5 cellular contexts compared by ENCODE assay signal in the genomic region with DNA sequence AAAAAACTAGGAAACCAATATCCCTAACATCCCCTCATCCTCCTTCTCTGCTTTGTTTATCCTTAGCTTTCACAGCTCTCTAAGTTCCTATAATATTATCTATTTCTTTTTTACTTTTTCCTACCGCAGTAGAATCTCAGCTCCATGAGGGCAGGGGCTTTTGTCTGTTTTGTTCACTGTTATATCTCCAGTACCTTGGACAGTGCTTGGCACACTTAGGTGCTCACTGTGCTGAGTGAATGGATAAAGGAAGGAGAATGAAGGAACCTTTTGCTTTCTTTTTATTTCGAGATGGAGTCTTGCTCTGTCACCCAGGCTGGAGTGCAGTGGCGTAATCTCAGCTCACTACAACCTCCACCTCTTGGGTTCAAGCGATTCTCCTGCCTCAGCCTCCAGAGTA.
A peak's percentile ranks its signal among the peaks of the same experiment; 100 is the strongest.
TF ChIP-seq lines count a peak whose summit lies in the region.

No MANE protein-coding gene starts in this region.

TF ChIP-seq in GM23338, 12 proteins besides CTCF, POLR2A, EP300 and RAD21:
- TF ChIP-seq, protein P1, sequence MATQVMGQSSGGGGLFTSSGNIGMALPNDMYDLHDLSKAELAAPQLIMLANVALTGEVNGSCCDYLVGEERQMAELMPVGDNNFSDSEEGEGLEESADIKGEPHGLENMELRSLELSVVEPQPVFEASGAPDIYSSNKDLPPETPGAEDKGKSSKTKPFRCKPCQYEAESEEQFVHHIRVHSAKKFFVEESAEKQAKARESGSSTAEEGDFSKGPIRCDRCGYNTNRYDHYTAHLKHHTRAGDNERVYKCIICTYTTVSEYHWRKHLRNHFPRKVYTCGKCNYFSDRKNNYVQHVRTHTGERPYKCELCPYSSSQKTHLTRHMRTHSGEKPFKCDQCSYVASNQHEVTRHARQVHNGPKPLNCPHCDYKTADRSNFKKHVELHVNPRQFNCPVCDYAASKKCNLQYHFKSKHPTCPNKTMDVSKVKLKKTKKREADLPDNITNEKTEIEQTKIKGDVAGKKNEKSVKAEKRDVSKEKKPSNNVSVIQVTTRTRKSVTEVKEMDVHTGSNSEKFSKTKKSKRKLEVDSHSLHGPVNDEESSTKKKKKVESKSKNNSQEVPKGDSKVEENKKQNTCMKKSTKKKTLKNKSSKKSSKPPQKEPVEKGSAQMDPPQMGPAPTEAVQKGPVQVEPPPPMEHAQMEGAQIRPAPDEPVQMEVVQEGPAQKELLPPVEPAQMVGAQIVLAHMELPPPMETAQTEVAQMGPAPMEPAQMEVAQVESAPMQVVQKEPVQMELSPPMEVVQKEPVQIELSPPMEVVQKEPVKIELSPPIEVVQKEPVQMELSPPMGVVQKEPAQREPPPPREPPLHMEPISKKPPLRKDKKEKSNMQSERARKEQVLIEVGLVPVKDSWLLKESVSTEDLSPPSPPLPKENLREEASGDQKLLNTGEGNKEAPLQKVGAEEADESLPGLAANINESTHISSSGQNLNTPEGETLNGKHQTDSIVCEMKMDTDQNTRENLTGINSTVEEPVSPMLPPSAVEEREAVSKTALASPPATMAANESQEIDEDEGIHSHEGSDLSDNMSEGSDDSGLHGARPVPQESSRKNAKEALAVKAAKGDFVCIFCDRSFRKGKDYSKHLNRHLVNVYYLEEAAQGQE (IDR thresholded peaks at IDR 0.05; ENCODE audit: unreplicated experiment) = peak; percentile 59

TF ChIP-seq in Ishikawa, 13 proteins besides CTCF, POLR2A, EP300 and RAD21:
- TF ChIP-seq, protein P1 (IDR thresholded peaks at IDR 0.05; ENCODE audit: low read depth) = peak; percentile 73

TF ChIP-seq in SK-N-SH, 30 proteins besides CTCF, POLR2A, EP300 and RAD21:
- TF ChIP-seq, protein P1 (IDR thresholded peaks at IDR 0.05; ENCODE audit: low read depth, low read length) = peak; percentile 79; the same call in 1 of the 2 replicates

TF ChIP-seq in GM12878, 131 proteins besides CTCF, POLR2A, EP300 and RAD21:
- TF ChIP-seq, protein P1 (IDR thresholded peaks at IDR 0.05; ENCODE audit: low read depth, low read length) = peak; percentile 60; the same call in 1 of the 2 replicates

TF ChIP-seq in liver, 16 proteins besides CTCF, POLR2A, EP300 and RAD21:
- TF ChIP-seq, protein P1 (IDR thresholded peaks at IDR 0.05) = peak; percentile 48
